Comparison of ENCODE assay signal across 9 cellular contexts in genomic region chr13:41492432-41493267, GRCh38. TPM values are rescaled to one million over a fixed set of nuclear protein-coding genes. Genes with fewer than 3 reads are reported as not detected.
DNase-seq lines count a peak whose midpoint lies in the region; ATAC-seq lines count a peak whose summit lies in the region.
"Had no signal": no experiment of that assay in that cellular context is flagged by ENCODE, and none has a peak within 500 bp of the region (broad histone marks: within the 10 kb centered on the region; RNA-seq: fewer than 3 reads in every experiment).

No MANE protein-coding gene starts in this region.

- 76% methylated on average over 4 of the region's 4 CpGs for WGBS in urinary bladder

- H3K36me3 Mint-ChIP-seq in activated T-helper 17 cell treated with anti-CD3 and anti-CD28 coated beads, Interleukin-2, amount 50 U/mL, for 72 hours (ENCODE audit: low read depth) = no peaks in the 10 kb centered on the region

- peak overlapping the region; percentile 80 for H3K27ac Mint-ChIP-seq in activated T-helper 17 cell treated with anti-CD3 and anti-CD28 coated beads, Interleukin-2, amount 50 U/mL, for 72 hours

- H3K4me3 ChIP-seq in urinary bladder (ENCODE audit: low read depth, low read length) = no peak overlapping the region

- H3K36me3 ChIP-seq in urinary bladder (ENCODE audit: insufficient read depth) = no peaks in the 10 kb centered on the region

- H3K4me1 ChIP-seq in urinary bladder (ENCODE audit: insufficient read depth) = no peaks in the 10 kb centered on the region

- peak overlapping the region; percentile 58 for H3K4me3 Mint-ChIP-seq in activated T-helper 17 cell treated with anti-CD3 and anti-CD28 coated beads, Interleukin-2, amount 50 U/mL, for 72 hours

- H3K9me3 Mint-ChIP-seq in activated T-helper 17 cell treated with anti-CD3 and anti-CD28 coated beads, Interleukin-2, amount 50 U/mL, for 72 hours = no peaks in the 10 kb centered on the region

- H3K4me1 Mint-ChIP-seq in activated T-helper 17 cell treated with anti-CD3 and anti-CD28 coated beads, Interleukin-2, amount 50 U/mL, for 72 hours = peaks cover 41% of the 10 kb centered on the region

- no peaks in the 10 kb centered on the region for H3K27me3 Mint-ChIP-seq in activated T-helper 17 cell treated with anti-CD3 and anti-CD28 coated beads, Interleukin-2, amount 50 U/mL, for 72 hours

- ATAC-seq in HG03432 (IDR thresholded peaks at IDR 0.05; ENCODE audit: unreplicated experiment) = peak; percentile 72
- peak; percentile 90 for ATAC-seq in activated T-helper 17 cell treated with anti-CD3 and anti-CD28 coated beads, Interleukin-2, amount 50 U/mL, for 72 hours (replicated peaks)
- no peak for ATAC-seq in HG03097 (IDR thresholded peaks at IDR 0.05; ENCODE audit: low FRiP score, unreplicated experiment)

- peak; percentile 26 for DNase-seq in stimulated activated CD4-positive, alpha-beta T cell treated with anti-CD3 and anti-CD28 coated beads, Interleukin-4, amount 100 ng/mL, for 24 hours
- no peak for DNase-seq in stimulated activated CD4-positive, alpha-beta T cell treated with anti-CD3 and anti-CD28 coated beads, Interleukin-1b, Interleukin-23, amount 100 ng/mL, for 48 hours
- no peak for DNase-seq in NCI-H2029 (lab: John Stamatoyannopoulos, UW)
- DNase-seq in SK-N-DZ (ENCODE audit: low spot score) = no peak

- H3K27ac ChIP-seq in urinary bladder (ENCODE audit: low read depth) = peak overlapping the region; percentile 55
- H3K27ac ChIP-seq: KMS-11 had no signal

RNA-seq across cellular contexts. Expression of gene RGCC, which starts 35.3 kb away (rescaled TPM):
- total RNA-seq in activated T-helper 17 cell treated with anti-CD3 and anti-CD28 coated beads, Interleukin-2, amount 50 U/mL, for 72 hours = 100 to 1,000 TPM in 1 of 2 donors, 10 to 100 TPM in 1; 57.0 to 163 TPM
- total RNA-seq in urinary bladder = 21.1 TPM
- polyA plus RNA-seq in urinary bladder = 50.2 TPM
- polyA plus RNA-seq in SK-N-DZ (2014; cell fraction: cytosol; rRNA removed) = 0.24 and 4.4 TPM in 2 replicates
- 1.1 and 2.0 TPM in 2 replicates for polyA plus RNA-seq in SK-N-DZ (2014; cell fraction: nucleus; rRNA removed)
